ENCODE assay signal across 21 cellular contexts in the genomic region with DNA sequence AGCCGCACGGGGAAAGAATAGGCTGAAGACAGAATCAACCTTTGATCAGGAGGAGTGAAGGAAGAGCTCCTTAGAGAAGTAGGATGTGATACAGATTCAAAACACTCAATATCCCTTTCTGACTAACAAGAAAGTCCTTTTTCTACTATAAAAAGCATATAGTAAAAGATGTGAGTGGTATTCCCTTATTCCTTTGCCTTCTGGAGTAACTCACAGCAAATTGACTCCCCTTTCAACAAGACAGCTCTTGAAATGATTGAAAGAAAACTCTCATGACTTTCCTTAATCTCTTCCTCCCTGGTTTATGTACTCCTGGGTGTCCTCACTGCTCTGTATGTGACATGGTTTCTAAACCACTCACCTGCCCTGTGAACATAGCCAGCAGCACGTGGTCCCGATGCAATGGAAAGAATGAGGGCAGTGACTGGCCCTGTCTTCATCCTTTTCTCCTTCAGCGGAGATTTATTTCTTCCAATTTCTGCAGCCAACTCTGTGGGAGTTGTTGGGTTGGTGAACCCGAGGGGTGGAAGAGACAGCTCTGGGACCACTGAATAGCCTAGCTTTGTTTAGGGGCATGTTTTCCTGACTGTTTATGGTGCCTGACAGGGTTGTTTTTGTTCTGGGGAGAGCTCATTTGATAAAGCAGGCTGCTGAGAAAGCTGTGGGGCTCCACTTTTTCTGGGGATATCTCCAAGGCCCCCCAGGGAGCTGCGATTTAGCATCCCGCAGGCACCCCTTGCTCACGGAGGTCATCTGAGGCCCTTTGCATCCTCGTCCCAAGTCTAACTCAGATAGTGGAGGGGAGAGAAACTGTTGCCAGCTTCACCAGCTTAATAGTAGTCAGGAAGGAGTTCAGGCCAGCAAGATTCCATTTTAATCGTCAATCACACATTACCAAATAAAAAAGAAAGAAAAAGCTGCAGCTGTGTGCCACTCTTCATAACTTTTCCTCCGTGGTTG. TPM values are rescaled to one million over a fixed set of nuclear protein-coding genes. Genes with fewer than 3 reads are reported as not detected.
DNase-seq lines count a peak whose midpoint lies in the region; ATAC-seq and TF ChIP-seq lines count a peak whose summit lies in the region.
"Had no signal": no experiment of that assay in that cellular context is flagged by ENCODE, and none has a peak within 500 bp of the region (broad histone marks: within the 10 kb centered on the region; RNA-seq: fewer than 3 reads in every experiment).

No MANE protein-coding gene starts in this region.

- peaks cover 8% of the 10 kb centered on the region; the same call in 1 of the 2 replicates for H3F3A ChIP-seq in GM23338 (replicated peaks; ENCODE audit: low read depth)

- H3K9ac ChIP-seq in mesendoderm (ENCODE audit: low read length), result no peak overlapping the region
- H3K9ac ChIP-seq: SK-N-SH had no signal

- no peaks in the 10 kb centered on the region for H3K27me3 ChIP-seq in GM23338 (ENCODE audit: insufficient read depth)
- no peaks in the 10 kb centered on the region for H3K27me3 ChIP-seq in mesendoderm (ENCODE audit: insufficient read depth, low read length, poor library complexity)
- H3K27me3 ChIP-seq in gastrocnemius medialis, result no peaks in the 10 kb centered on the region
- H3K27me3 ChIP-seq: neutrophil, suprapubic skin had no signal

- peak; percentile 73 to 78 for TF ChIP-seq POLR2A in gastrocnemius medialis (IDR thresholded peaks at IDR 0.05)

- intact Hi-C loops in gastrocnemius medialis (cut with DNase I; ENCODE audit: low total_unique reads), result loop anchor here (1.0 to 2.0 kb wide), 3 partner anchors 8 to 110 kb away; no protein-coding TSS in a partner anchor
- intact Hi-C loops in activated T-helper 2 cell treated with anti-CD3 and anti-CD28 coated beads, Interferon-gamma antibody, Interleukin-2, Interleukin-4, amounts not matched to agents 10 μg/mL and 5 μg/mL and 100 μg/mL, durations not matched to agents 14 hours and 24 hours and 36 hours (cut with micrococcal nuclease), result no loop called here

- H3K4me2 ChIP-seq in GM23338 (peak overlapping the region; percentile 46; the same call in 1 of the 2 replicates), mesendoderm (ENCODE audit: low read length) (no peak overlapping the region)
- H3K4me2 ChIP-seq: SK-N-SH had no signal

- H3K79me1 ChIP-seq in mesendoderm (ENCODE audit: low read length), result no peaks in the 10 kb centered on the region

- H3K4me1 Mint-ChIP-seq in GM23338, result peaks cover 45% of the 10 kb centered on the region
- H3K4me1 Mint-ChIP-seq in activated T-helper 2 cell treated with anti-CD3 and anti-CD28 coated beads, Interferon-gamma antibody, Interleukin-2, Interleukin-4, amounts not matched to agents 10 μg/mL and 5 μg/mL and 100 μg/mL, durations not matched to agents 14 hours and 24 hours and 36 hours (ENCODE audit: low read depth), result peaks cover 4% of the 10 kb centered on the region

- H3K36me3 Mint-ChIP-seq in GM23338 (ENCODE audit: low read depth), result peaks cover 14% of the 10 kb centered on the region; the same call in 1 of the 3 replicates
- H3K36me3 Mint-ChIP-seq in activated T-helper 2 cell treated with anti-CD3 and anti-CD28 coated beads, Interferon-gamma antibody, Interleukin-2, Interleukin-4, amounts not matched to agents 10 μg/mL and 5 μg/mL and 100 μg/mL, durations not matched to agents 14 hours and 24 hours and 36 hours (ENCODE audit: low read depth), result no peaks in the 10 kb centered on the region

- H2BK120ac ChIP-seq in mesendoderm (ENCODE audit: low read depth, low read length), result no peak overlapping the region

- peaks cover 9% of the 10 kb centered on the region; the same call in 1 of the 2 replicates for H3K9me2 ChIP-seq in GM23338 (ENCODE audit: insufficient read depth)
- H3K9me2 ChIP-seq: SK-N-SH had no signal

- no peak overlapping the region for H2AK5ac ChIP-seq in mesendoderm (ENCODE audit: low read length)

- in situ Hi-C loops in gastrocnemius medialis (cut with MboI; ENCODE audit: low sequenced_read_pairs in 4 of 4), result no loop called here

- no peaks in the 10 kb centered on the region for H3K9me3 ChIP-seq in gastrocnemius medialis
- H3K9me3 ChIP-seq: neutrophil, SK-N-SH, suprapubic skin had no signal

- H3K4me1 ChIP-seq in GM23338 (ENCODE audit: insufficient read depth) (peaks cover 33% of the 10 kb centered on the region), mesendoderm (ENCODE audit: control insufficient read depth, low read depth, low read length) (peaks cover 9% of the 10 kb centered on the region), gastrocnemius medialis (peaks cover 29 to 35% of the 10 kb centered on the region in 2 donors)
- H3K4me1 ChIP-seq: suprapubic skin had no signal

- H4K20me1 ChIP-seq in GM23338 (replicated peaks; ENCODE audit: insufficient read depth), result peaks cover 4% of the 10 kb centered on the region; the same call in 1 of the 2 replicates

- peak overlapping the region; percentile 43 for H3K18ac ChIP-seq in mesendoderm (ENCODE audit: low read length)

- H3K27ac Mint-ChIP-seq in GM23338, result peak overlapping the region; percentile 48
- no peak overlapping the region for H3K27ac Mint-ChIP-seq in activated T-helper 2 cell treated with anti-CD3 and anti-CD28 coated beads, Interferon-gamma antibody, Interleukin-2, Interleukin-4, amounts not matched to agents 10 μg/mL and 5 μg/mL and 100 μg/mL, durations not matched to agents 14 hours and 24 hours and 36 hours

- no peak overlapping the region for H4K5ac ChIP-seq in mesendoderm (ENCODE audit: low read length)

- WGBS in mesendoderm (ENCODE audit: extremely low coverage, insufficient coverage, low lambda C conversion rate), result no CpG with 5 or more reads among the region's 12 CpGs

- ATAC-seq in GM23338 (peak; percentile 86), gastrocnemius medialis (peak; percentile 72 to 74)

- peaks cover 7% of the 10 kb centered on the region for H3K27me3 Mint-ChIP-seq in GM23338 (ENCODE audit: insufficient read depth, low read depth, poor library complexity)
- H3K27me3 Mint-ChIP-seq in activated T-helper 2 cell treated with anti-CD3 and anti-CD28 coated beads, Interferon-gamma antibody, Interleukin-2, Interleukin-4, amounts not matched to agents 10 μg/mL and 5 μg/mL and 100 μg/mL, durations not matched to agents 14 hours and 24 hours and 36 hours (ENCODE audit: low read depth), result no peaks in the 10 kb centered on the region

- peaks cover 34% of the 10 kb centered on the region for H3K79me2 ChIP-seq in GM23338 (replicated peaks; ENCODE audit: insufficient read depth)
- H3K79me2 ChIP-seq in mesendoderm (ENCODE audit: control insufficient read depth, insufficient read depth, low read length), result no peaks in the 10 kb centered on the region

- no peak overlapping the region for H3K4me3 Mint-ChIP-seq in GM23338
- no peak overlapping the region for H3K4me3 Mint-ChIP-seq in activated T-helper 2 cell treated with anti-CD3 and anti-CD28 coated beads, Interferon-gamma antibody, Interleukin-2, Interleukin-4, amounts not matched to agents 10 μg/mL and 5 μg/mL and 100 μg/mL, durations not matched to agents 14 hours and 24 hours and 36 hours (ENCODE audit: low read depth)

- no peak overlapping the region for H2AFZ ChIP-seq in GM23338

- no peak overlapping the region for H2BK5ac ChIP-seq in mesendoderm (ENCODE audit: low read length)

- H3K4ac ChIP-seq in mesendoderm (ENCODE audit: low read depth, low read length), result peak overlapping the region; percentile 11

- H3K56ac ChIP-seq in mesendoderm (ENCODE audit: low read length), result peak overlapping the region; percentile 39

- TF ChIP-seq CTCF in GM23338 (conservative IDR thresholded peaks at IDR 0.05; ENCODE audit: low read depth in 2 of 2) (no peak), gastrocnemius medialis (IDR thresholded peaks at IDR 0.05 in 4 of 5, conservative IDR thresholded peaks at IDR 0.05 in 1 of 5) (no peak)

- H3K27ac ChIP-seq in GM23338 (ENCODE audit: low read depth), result peak overlapping the region; percentile 81
- no peak overlapping the region for H3K27ac ChIP-seq in mesendoderm (ENCODE audit: low read depth, low read length)
- peak overlapping the region; percentile 89 to 97 (median 94) for H3K27ac ChIP-seq in gastrocnemius medialis
- H3K27ac ChIP-seq: neutrophil, suprapubic skin, WERI-Rb-1 had no signal

- H3K4me3 ChIP-seq in GM23338 (no peak overlapping the region), mesendoderm (ENCODE audit: low read length) (no peak overlapping the region), gastrocnemius medialis (peak overlapping the region; percentile 27 to 46 (median 40))
- H3K4me3 ChIP-seq: suprapubic skin had no signal

- DNase-seq in GM23338 (ENCODE audit: low spot score) (peak; percentile 21), cerebellum (ENCODE audit: low spot score) (peak; percentile 14), mesendoderm (no peak), gastrocnemius medialis (peak; percentile 77 to 85), DMS79 treated with DMSO at 0.1 percent for 48 hours (lab: John Stamatoyannopoulos, UW) (no peak), dedifferentiated amniotic fluid mesenchymal stem cell (ENCODE audit: extremely low spot score) (no peak), NCI-H2227 (lab: John Stamatoyannopoulos, UW; ENCODE audit: unreplicated experiment) (no peak)
- DNase-seq in activated T-helper 2 cell treated with anti-CD3 and anti-CD28 coated beads, Interferon-gamma antibody, Interleukin-2, Interleukin-4, amounts not matched to agents 10 μg/mL and 5 μg/mL and 100 μg/mL, durations not matched to agents 14 hours and 24 hours and 36 hours (ENCODE audit: low spot score), result no peak
- DNase-seq: activated CD4-positive, alpha-beta T cell treated with anti-CD3 and anti-CD28 coated beads, Interleukin-2, amount 50 U/mL, for 4 hours; activated CD8-positive, alpha-beta memory T cell treated with anti-CD3 and anti-CD28 coated beads, Interleukin-2, amount 50 U/mL, for 48 hours; activated gamma-delta T cell; erythroblast; foreskin melanocyte; Kasumi-1; NCI-H1048; NCI-H2029 treated with DMSO at 0.1 percent for 48 hours; NCI-H446 treated with DMSO at 0.1 percent for 48 hours; SK-N-SH; WERI-Rb-1 had no signal

- no peaks in the 10 kb centered on the region for H3K9me3 Mint-ChIP-seq in GM23338
- no peaks in the 10 kb centered on the region for H3K9me3 Mint-ChIP-seq in activated T-helper 2 cell treated with anti-CD3 and anti-CD28 coated beads, Interferon-gamma antibody, Interleukin-2, Interleukin-4, amounts not matched to agents 10 μg/mL and 5 μg/mL and 100 μg/mL, durations not matched to agents 14 hours and 24 hours and 36 hours

- no peak overlapping the region for H4K8ac ChIP-seq in mesendoderm (ENCODE audit: low read depth, low read length)

- H3K36me3 ChIP-seq in GM23338 (ENCODE audit: insufficient read depth) (no peaks in the 10 kb centered on the region), mesendoderm (ENCODE audit: control insufficient read depth, insufficient read depth, low read length) (no peaks in the 10 kb centered on the region), gastrocnemius medialis (no peaks in the 10 kb centered on the region)
- H3K36me3 ChIP-seq: neutrophil, suprapubic skin, WERI-Rb-1 had no signal

- no peak overlapping the region for H2BK15ac ChIP-seq in mesendoderm (replicated peaks; ENCODE audit: low read depth)

- no peak overlapping the region for H3K23ac ChIP-seq in mesendoderm (ENCODE audit: low read length)

RNA-seq across cellular contexts. Expression of a gene that starts 46.7 kb away (rescaled TPM):
- total RNA-seq in GM23338 (2014; rRNA removed; shearing (Covaris generic)), result 26.3 and 27.0 TPM in 2 replicates
- polyA plus RNA-seq in GM23338 (2016; fragmentation: Nextera tagmentation; extraction: Ambion mirVana), result 31.1 and 33.2 TPM in 2 replicates
- total RNA-seq in cerebellum, result 32.6 TPM
- 7.1 TPM for polyA plus RNA-seq in mesendoderm (2013, experiment 1 of 2)
- 7.7 TPM for polyA plus RNA-seq in mesendoderm (2013, experiment 2 of 2)
- total RNA-seq in gastrocnemius medialis, result 100 to 1,000 TPM in 3 of 4 donors, 10 to 100 TPM in 1; 35.1 to 351 (median 223) TPM
- total RNA-seq in activated T-helper 2 cell treated with anti-CD3 and anti-CD28 coated beads, Interferon-gamma antibody, Interleukin-2, Interleukin-4, amounts not matched to agents 10 μg/mL and 5 μg/mL and 100 μg/mL, durations not matched to agents 14 hours and 24 hours and 36 hours, result 3.1 and 3.6 TPM in 2 replicates

Comparison
In these comparisons a context has a peak if more than half of its experiments do, and no peak if none do; other contexts are left out.
1. DNase-seq: peak in GM23338 (single experiment), cerebellum (single experiment) and gastrocnemius medialis (2 of 2); none in mesendoderm (single experiment), activated T-helper 2 cell treated with anti-CD3 and anti-CD28 coated beads, Interferon-gamma antibody, Interleukin-2, Interleukin-4, amounts not matched to agents 10 μg/mL and 5 μg/mL and 100 μg/mL, durations not matched to agents 14 hours and 24 hours and 36 hours (single experiment), DMS79 treated with DMSO at 0.1 percent for 48 hours (single experiment), dedifferentiated amniotic fluid mesenchymal stem cell (single experiment) and NCI-H2227 (single experiment).
2. H3K4me3 ChIP-seq: peak in gastrocnemius medialis (4 of 4); none in GM23338 (single experiment) and mesendoderm (single experiment).